9 cellular contexts compared by ENCODE assay signal in genomic region chr1:183039985-183040447, GRCh38. TPM values are rescaled to one million over a fixed set of nuclear protein-coding genes. Genes with fewer than 3 reads are reported as not detected.
DNase-seq lines count a peak whose midpoint lies in the region; ATAC-seq, FAIRE-seq and TF ChIP-seq lines count a peak whose summit lies in the region.
"Had no signal": no experiment of that assay in that cellular context is flagged by ENCODE, and none has a peak within 500 bp of the region (broad histone marks: within the 10 kb centered on the region; RNA-seq: fewer than 3 reads in every experiment).

No MANE protein-coding gene starts in this region.

- H3K27ac ChIP-seq in small intestine (ENCODE audit: low read depth in 1 of 2, low read length in 1 of 2) = peak overlapping the region in 1 of 2 donors; percentile 1

- no peak for TF ChIP-seq CTCF in mesothelial cell of epicardium (IDR thresholded peaks at IDR 0.05; ENCODE audit: unreplicated experiment)
- no peak for TF ChIP-seq CTCF in activated CD8-positive, alpha-beta T cell treated with anti-CD3 and anti-CD28 coated beads for 36 hours (IDR thresholded peaks at IDR 0.05)

- H3K27me3 ChIP-seq in MG63 = no peaks in the 10 kb centered on the region
- H3K27me3 ChIP-seq in small intestine (ENCODE audit: control insufficient read depth in 2 of 2, insufficient read depth in 2 of 2, low read length in 2 of 2) = no peaks in the 10 kb centered on the region

- H3K27ac Mint-ChIP-seq in mesothelial cell of epicardium = peak overlapping the region; percentile 89
- H3K27ac Mint-ChIP-seq in activated CD8-positive, alpha-beta T cell treated with anti-CD3 and anti-CD28 coated beads for 36 hours = no peak overlapping the region
- H3K27ac Mint-ChIP-seq in activated CD4-positive, alpha-beta memory T cell treated with anti-CD3 and anti-CD28 coated beads for 36 hours = no peak overlapping the region
- no peak overlapping the region for H3K27ac Mint-ChIP-seq in activated CD4-positive, alpha-beta T cell treated with anti-CD3 and anti-CD28 coated beads, Interleukin-2, amount 10 ng/mL, durations not matched to agents 24 days and 14 days

- no peaks in the 10 kb centered on the region for H3K9me3 Mint-ChIP-seq in mesothelial cell of epicardium
- no peaks in the 10 kb centered on the region for H3K9me3 Mint-ChIP-seq in activated CD8-positive, alpha-beta T cell treated with anti-CD3 and anti-CD28 coated beads for 36 hours
- no peaks in the 10 kb centered on the region for H3K9me3 Mint-ChIP-seq in activated CD4-positive, alpha-beta memory T cell treated with anti-CD3 and anti-CD28 coated beads for 36 hours
- no peaks in the 10 kb centered on the region for H3K9me3 Mint-ChIP-seq in activated CD4-positive, alpha-beta T cell treated with anti-CD3 and anti-CD28 coated beads, Interleukin-2, amount 10 ng/mL, durations not matched to agents 24 days and 14 days

- H3K27me3 Mint-ChIP-seq in mesothelial cell of epicardium (ENCODE audit: low read depth) = no peaks in the 10 kb centered on the region
- H3K27me3 Mint-ChIP-seq in activated CD8-positive, alpha-beta T cell treated with anti-CD3 and anti-CD28 coated beads for 36 hours = peaks cover 53% of the 10 kb centered on the region
- H3K27me3 Mint-ChIP-seq in activated CD4-positive, alpha-beta memory T cell treated with anti-CD3 and anti-CD28 coated beads for 36 hours = peaks cover 45% of the 10 kb centered on the region
- peaks cover 72% of the 10 kb centered on the region for H3K27me3 Mint-ChIP-seq in activated CD4-positive, alpha-beta T cell treated with anti-CD3 and anti-CD28 coated beads, Interleukin-2, amount 10 ng/mL, durations not matched to agents 24 days and 14 days

- POLR2A ChIA-PET in activated CD8-positive, alpha-beta T cell treated with anti-CD3 and anti-CD28 coated beads for 36 hours (lab: Charles Lee) = no interaction called here
- POLR2A ChIA-PET in activated CD4-positive, alpha-beta memory T cell treated with anti-CD3 and anti-CD28 coated beads for 36 hours (lab: Charles Lee) = no interaction called here

- H3K4me3 Mint-ChIP-seq in mesothelial cell of epicardium = no peak overlapping the region
- no peak overlapping the region for H3K4me3 Mint-ChIP-seq in activated CD8-positive, alpha-beta T cell treated with anti-CD3 and anti-CD28 coated beads for 36 hours
- H3K4me3 Mint-ChIP-seq in activated CD4-positive, alpha-beta memory T cell treated with anti-CD3 and anti-CD28 coated beads for 36 hours = no peak overlapping the region
- H3K4me3 Mint-ChIP-seq in activated CD4-positive, alpha-beta T cell treated with anti-CD3 and anti-CD28 coated beads, Interleukin-2, amount 10 ng/mL, durations not matched to agents 24 days and 14 days = no peak overlapping the region

- peaks cover 0 to 13% of the 10 kb centered on the region in 2 donors for H3K4me1 ChIP-seq in small intestine (ENCODE audit: control insufficient read depth in 2 of 2, insufficient read depth in 1 of 2, low read depth in 1 of 2, low read length in 1 of 2)

- H3K9me3 ChIP-seq in MG63 (no peaks in the 10 kb centered on the region), small intestine (ENCODE audit: control insufficient read depth, low read depth) (no peaks in the 10 kb centered on the region)

- no peak for FAIRE-seq in small intestine (lab: Jason Lieb, UNC)

- DNase-seq in COLO829 (ENCODE audit: low spot score) (peak; percentile 71), MG63 (peak; percentile 71), astrocyte of the hippocampus (ENCODE audit: low read depth, low spot score) (peak; percentile 85), mesothelial cell of epicardium (ENCODE audit: low spot score in 2 of 2, unreplicated experiment in 2 of 2) (no peak), small intestine (no peak)
- DNase-seq in activated CD8-positive, alpha-beta T cell treated with anti-CD3 and anti-CD28 coated beads for 36 hours = no peak
- no peak for DNase-seq in activated CD4-positive, alpha-beta memory T cell treated with anti-CD3 and anti-CD28 coated beads for 36 hours
- DNase-seq in activated CD4-positive, alpha-beta T cell treated with anti-CD3 and anti-CD28 coated beads, Interleukin-2, amount 10 ng/mL, durations not matched to agents 24 days and 14 days = no peak

- H3K4me3 ChIP-seq in MG63 = no peak overlapping the region
- no peak overlapping the region for H3K4me3 ChIP-seq in small intestine (ENCODE audit: low read depth in 1 of 2, low read length in 2 of 2)
- H3K4me3 ChIP-seq: skin epidermis had no signal

- H3K36me3 Mint-ChIP-seq in mesothelial cell of epicardium = peaks cover 4% of the 10 kb centered on the region
- H3K36me3 Mint-ChIP-seq in activated CD8-positive, alpha-beta T cell treated with anti-CD3 and anti-CD28 coated beads for 36 hours (ENCODE audit: low read depth) = no peaks in the 10 kb centered on the region
- no peaks in the 10 kb centered on the region for H3K36me3 Mint-ChIP-seq in activated CD4-positive, alpha-beta memory T cell treated with anti-CD3 and anti-CD28 coated beads for 36 hours
- no peaks in the 10 kb centered on the region for H3K36me3 Mint-ChIP-seq in activated CD4-positive, alpha-beta T cell treated with anti-CD3 and anti-CD28 coated beads, Interleukin-2, amount 10 ng/mL, durations not matched to agents 24 days and 14 days (ENCODE audit: low read depth)

- H3K4me1 Mint-ChIP-seq in mesothelial cell of epicardium = peaks cover 70% of the 10 kb centered on the region
- H3K4me1 Mint-ChIP-seq in activated CD8-positive, alpha-beta T cell treated with anti-CD3 and anti-CD28 coated beads for 36 hours (ENCODE audit: low read depth) = no peaks in the 10 kb centered on the region
- no peaks in the 10 kb centered on the region for H3K4me1 Mint-ChIP-seq in activated CD4-positive, alpha-beta memory T cell treated with anti-CD3 and anti-CD28 coated beads for 36 hours (ENCODE audit: low read depth)
- no peaks in the 10 kb centered on the region for H3K4me1 Mint-ChIP-seq in activated CD4-positive, alpha-beta T cell treated with anti-CD3 and anti-CD28 coated beads, Interleukin-2, amount 10 ng/mL, durations not matched to agents 24 days and 14 days

- CTCF ChIA-PET in activated CD8-positive, alpha-beta T cell treated with anti-CD3 and anti-CD28 coated beads for 36 hours (lab: Charles Lee) = no interaction called here
- CTCF ChIA-PET in activated CD4-positive, alpha-beta memory T cell treated with anti-CD3 and anti-CD28 coated beads for 36 hours (lab: Charles Lee) = no interaction called here

- no peaks in the 10 kb centered on the region for H3K36me3 ChIP-seq in MG63
- no peaks in the 10 kb centered on the region for H3K36me3 ChIP-seq in small intestine (ENCODE audit: control insufficient read depth in 2 of 2, insufficient read depth in 2 of 2, low read length in 2 of 2)

- intact Hi-C loops in activated CD8-positive, alpha-beta T cell treated with anti-CD3 and anti-CD28 coated beads for 36 hours (cut with micrococcal nuclease) = no loop called here
- intact Hi-C loops in activated CD4-positive, alpha-beta memory T cell treated with anti-CD3 and anti-CD28 coated beads for 36 hours (cut with micrococcal nuclease) = no loop called here
- intact Hi-C loops in activated CD4-positive, alpha-beta T cell treated with anti-CD3 and anti-CD28 coated beads, Interleukin-2, amount 10 ng/mL, durations not matched to agents 24 days and 14 days (cut with micrococcal nuclease) = no loop called here

- no peak for ATAC-seq in activated CD8-positive, alpha-beta T cell treated with anti-CD3 and anti-CD28 coated beads for 36 hours

- 34 to 71% (median 48%) methylated on average over 3 of the region's 3 CpGs for WGBS in small intestine, 3 donors

RNA-seq across cellular contexts. Expression of gene LAMC1, which starts 16.8 kb away (rescaled TPM):
- 59.6 and 65.0 TPM in 2 replicates for total RNA-seq in MG63 (2014; rRNA removed; shearing (Covaris generic); ENCODE audit: low replicate concordance)
- 164 to 170 TPM (median 168 TPM) in 3 replicates for total RNA-seq in mesothelial cell of epicardium
- total RNA-seq in activated CD8-positive, alpha-beta T cell treated with anti-CD3 and anti-CD28 coated beads for 36 hours = under 1 TPM; 0.22 to 0.23 TPM
- under 1 TPM; 0.19 to 0.22 TPM for total RNA-seq in activated CD4-positive, alpha-beta memory T cell treated with anti-CD3 and anti-CD28 coated beads for 36 hours
- polyA plus RNA-seq in small intestine = 10 to 100 TPM in 1 of 3 donors, 1 to 10 TPM in 2; 2.5 to 41.0 (median 3.5) TPM
- total RNA-seq in activated CD4-positive, alpha-beta T cell treated with anti-CD3 and anti-CD28 coated beads, Interleukin-2, amount 10 ng/mL, durations not matched to agents 24 days and 14 days = 0.30 and 0.33 TPM in 2 replicates

Comparison
In these comparisons a context has a peak if more than half of its experiments do, and no peak if none do; other contexts are left out.
1. DNase-seq: peak in COLO829 (single experiment), MG63 (single experiment) and astrocyte of the hippocampus (single experiment); none in mesothelial cell of epicardium (0 of 2), activated CD8-positive, alpha-beta T cell treated with anti-CD3 and anti-CD28 coated beads for 36 hours (single experiment), activated CD4-positive, alpha-beta memory T cell treated with anti-CD3 and anti-CD28 coated beads for 36 hours (single experiment), small intestine (single experiment) and activated CD4-positive, alpha-beta T cell treated with anti-CD3 and anti-CD28 coated beads, Interleukin-2, amount 10 ng/mL, durations not matched to agents 24 days and 14 days (single experiment).
2. RNA of gene LAMC1, which starts 16.8 kb away (total RNA-seq): 164 to 170 TPM in mesothelial cell of epicardium and 59.6 to 65.0 TPM in MG63; 0.30 to 0.33 TPM in activated CD4-positive, alpha-beta T cell treated with anti-CD3 and anti-CD28 coated beads, Interleukin-2, amount 10 ng/mL, durations not matched to agents 24 days and 14 days, 0.22 to 0.23 TPM in activated CD8-positive, alpha-beta T cell treated with anti-CD3 and anti-CD28 coated beads for 36 hours and 0.19 to 0.22 TPM in activated CD4-positive, alpha-beta memory T cell treated with anti-CD3 and anti-CD28 coated beads for 36 hours; every median in the first group is over 10 times any median in the second.